In the genomic region with DNA sequence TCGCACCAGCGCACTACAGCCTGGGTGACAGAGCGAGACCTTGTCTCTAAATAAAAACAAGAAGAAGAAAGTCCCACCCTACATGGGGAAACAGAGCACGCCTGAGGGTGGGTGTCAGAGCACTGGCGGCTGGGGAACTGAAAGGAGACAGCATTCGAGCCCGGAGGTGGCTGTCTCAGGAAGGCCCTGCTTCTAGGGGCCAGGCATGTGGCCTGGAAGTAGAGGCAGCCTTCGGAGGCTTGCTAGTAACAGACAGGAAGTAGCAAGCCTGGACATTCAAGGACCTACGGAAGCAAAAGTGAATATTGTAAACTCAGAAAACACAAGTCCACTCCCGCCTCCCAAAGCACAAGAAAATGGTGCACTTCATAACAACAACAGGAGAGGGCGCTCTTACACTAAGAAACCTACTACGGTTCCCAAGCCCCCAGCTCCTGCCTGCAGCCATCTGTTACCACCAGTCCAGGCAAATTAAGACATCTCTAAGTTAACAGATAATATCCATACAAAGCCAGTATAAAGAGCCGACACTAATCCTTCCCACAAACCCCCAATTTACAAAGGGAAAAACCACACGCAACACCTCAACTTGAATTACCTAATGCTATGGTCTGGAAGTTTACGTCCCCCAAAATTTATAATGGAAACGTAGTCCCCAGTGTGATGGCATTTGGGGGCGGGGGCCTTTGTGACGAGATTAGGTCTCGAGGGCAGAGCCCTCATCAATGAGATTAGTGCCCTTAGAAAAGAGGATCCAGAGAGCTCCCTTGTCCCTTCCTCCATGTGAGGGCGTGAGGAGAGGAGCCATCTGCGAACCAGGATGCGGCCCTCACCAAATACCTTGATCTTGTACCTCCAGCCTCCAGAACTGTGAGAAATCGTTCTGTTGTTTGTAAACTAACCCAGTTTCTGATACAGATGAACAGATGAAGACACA, we compare ENCODE assay signal across 8 cellular contexts. TPM values are rescaled to one million over a fixed set of nuclear protein-coding genes. Genes with fewer than 3 reads are reported as not detected.
DNase-seq lines count a peak whose midpoint lies in the region; ATAC-seq and TF ChIP-seq lines count a peak whose summit lies in the region.

No MANE protein-coding gene starts in this region.

- no peaks in the 10 kb centered on the region for H3K9me3 ChIP-seq in iPS DF 6.9 (ENCODE audit: control insufficient read depth, insufficient read depth, low read length)

- H3K4me3 ChIP-seq in HL-60 (replicated peaks; ENCODE audit: insufficient read depth, low read length) (no peak overlapping the region), iPS DF 6.9 (ENCODE audit: low read length) (no peak overlapping the region)

- H3K27me3 ChIP-seq in HL-60 (ENCODE audit: insufficient read depth, poor library complexity, severe bottlenecking) (no peaks in the 10 kb centered on the region), iPS DF 6.9 (ENCODE audit: control insufficient read depth, insufficient read depth, low read length) (no peaks in the 10 kb centered on the region)

- ATAC-seq in GM21737 (IDR thresholded peaks at IDR 0.05; ENCODE audit: unreplicated experiment), result no peak

- no peaks in the 10 kb centered on the region for H3K27me3 Mint-ChIP-seq in Calu3 (ENCODE audit: unreplicated experiment)

- no CpG with 5 or more reads among the region's 23 CpGs for WGBS in iPS DF 6.9 (ENCODE audit: insufficient coverage, insufficient read length)

- peak; percentile 24 for TF ChIP-seq CTCF in Calu3 (IDR thresholded peaks at IDR 0.05; ENCODE audit: unreplicated experiment)
- peak; percentile 10 for TF ChIP-seq CTCF in HL-60 (IDR thresholded peaks at IDR 0.05; ENCODE audit: insufficient read depth, low read length)

- H3K4me1 ChIP-seq in iPS DF 6.9 (ENCODE audit: control insufficient read depth, insufficient read depth, low read length), result no peaks in the 10 kb centered on the region

- H3K27ac ChIP-seq in HL-60 (replicated peaks), result no peak overlapping the region
- H3K27ac ChIP-seq in iPS DF 6.9 (ENCODE audit: low read length), result no peak overlapping the region

- H3K36me3 Mint-ChIP-seq in Calu3 (ENCODE audit: insufficient read depth, unreplicated experiment), result no peaks in the 10 kb centered on the region

- intact Hi-C loops in Calu3 (cut with micrococcal nuclease; ENCODE audit: unreplicated experiment), result loop anchor here (10.0 kb wide), 1 partner anchor 273 kb away; no protein-coding TSS in a partner anchor

- no peak for DNase-seq in Calu3
- DNase-seq in HL-60 (ENCODE audit: low read depth in 1 of 2, low spot score in 1 of 2), result no peak
- DNase-seq in RKO (ENCODE audit: low spot score), result peak; percentile 10
- DNase-seq in iPS DF 6.9 (ENCODE audit: low read depth, low spot score), result peak; percentile 55
- no peak for DNase-seq in T1000 (lab: John Stamatoyannopoulos, UW)
- no peak for DNase-seq in ureter (ENCODE audit: low spot score)
- DNase-seq in putamen (ENCODE audit: low spot score), result no peak

- no peaks in the 10 kb centered on the region for H3K36me3 ChIP-seq in iPS DF 6.9 (ENCODE audit: control insufficient read depth, insufficient read depth, low read length)

- no peaks in the 10 kb centered on the region for H3K9me3 Mint-ChIP-seq in Calu3 (ENCODE audit: low read depth, unreplicated experiment)

- H3K27ac Mint-ChIP-seq in Calu3 (ENCODE audit: unreplicated experiment), result no peak overlapping the region

- H3K4me3 Mint-ChIP-seq in Calu3 (ENCODE audit: low read depth, unreplicated experiment), result no peak overlapping the region

- BruUV-seq in Calu3 (replicated peaks; lab: Mats Ljungman, UMichigan), result no TSS peak

- H3K4me1 Mint-ChIP-seq in Calu3 (ENCODE audit: low read depth, unreplicated experiment), result no peaks in the 10 kb centered on the region

- CTCF ChIA-PET in Calu3 (lab: Charles Lee), result no interaction called here

RNA-seq across cellular contexts. Expression of a gene that starts 7.7 kb away (rescaled TPM):
- total RNA-seq in Calu3 (2022) (not detected in 2 replicates), ureter (not detected)

Comparison
In these comparisons a context has a peak if more than half of its experiments do, and no peak if none do; other contexts are left out.
1. DNase-seq: peak in RKO (single experiment) and iPS DF 6.9 (single experiment); none in Calu3 (single experiment), HL-60 (0 of 2), T1000 (single experiment), ureter (single experiment) and putamen (single experiment).